In the genomic region with DNA sequence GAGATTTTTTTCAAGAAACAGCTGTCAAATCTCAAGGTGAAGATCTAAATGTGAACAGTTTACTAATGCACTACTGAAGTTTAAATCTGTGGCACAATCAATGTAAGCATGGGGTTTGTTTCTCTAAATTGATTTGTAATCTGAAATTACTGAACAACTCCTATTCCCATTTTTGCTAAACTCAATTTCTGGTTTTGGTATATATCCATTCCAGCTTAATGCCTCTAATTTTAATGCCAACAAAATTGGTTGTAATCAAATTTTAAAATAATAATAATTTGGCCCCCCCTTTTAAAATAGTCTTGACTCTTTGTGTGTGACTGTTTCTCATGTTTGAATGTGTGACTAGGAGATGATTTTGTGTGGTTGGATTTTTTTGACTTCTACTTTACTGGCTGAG, we compare ENCODE assay signal across 12 cellular contexts. TPM values are rescaled to one million over a fixed set of nuclear protein-coding genes. Genes with fewer than 3 reads are reported as not detected.
DNase-seq lines count a peak whose midpoint lies in the region; ATAC-seq and TF ChIP-seq lines count a peak whose summit lies in the region.
"Had no signal": no experiment of that assay in that cellular context is flagged by ENCODE, and none has a peak within 500 bp of the region (broad histone marks: within the 10 kb centered on the region; RNA-seq: fewer than 3 reads in every experiment).

No MANE protein-coding gene starts in this region.

- peaks cover 16% of the 10 kb centered on the region for H3K79me2 ChIP-seq in trophoblast cell (ENCODE audit: control insufficient read depth, insufficient read depth, low read length, poor library complexity)

- no peak overlapping the region for H3K9ac ChIP-seq in trophoblast cell (ENCODE audit: low read length)

- H3K27ac Mint-ChIP-seq in T-helper 2 cell treated with Interferon-gamma antibody and Interleukin-4, amounts not matched to agents 5 μg/mL and 100 μg/mL, for 36 hours = peak overlapping the region; percentile 13
- peak overlapping the region; percentile 28 for H3K27ac Mint-ChIP-seq in WTC11

- H3K4me3 Mint-ChIP-seq in T-helper 2 cell treated with Interferon-gamma antibody and Interleukin-4, amounts not matched to agents 5 μg/mL and 100 μg/mL, for 36 hours = peak overlapping the region; percentile 5
- H3K4me3 Mint-ChIP-seq in WTC11 = peak overlapping the region; percentile 46

- no peak overlapping the region for H4K8ac ChIP-seq in trophoblast cell (ENCODE audit: low read depth, low read length)

- no peak overlapping the region for H3K27ac ChIP-seq in trophoblast cell (ENCODE audit: low read depth, low read length)

- peaks cover 11% of the 10 kb centered on the region for H3K79me1 ChIP-seq in trophoblast cell (ENCODE audit: low read length)

- no peak for TF ChIP-seq CTCF in WTC11 (IDR thresholded peaks at IDR 0.05)
- no peak for TF ChIP-seq CTCF in fibroblast of the aortic adventitia (IDR thresholded peaks at IDR 0.05; ENCODE audit: insufficient read depth, low read length)

- peak overlapping the region; percentile 90 for H3K4me3 ChIP-seq in fibroblast of the aortic adventitia (ENCODE audit: low read depth, low read length)
- peak overlapping the region; percentile 99 for H3K4me3 ChIP-seq in skeletal muscle cell (ENCODE audit: low read depth, low read length)
- no peak overlapping the region for H3K4me3 ChIP-seq in trophoblast cell (ENCODE audit: low read depth, low read length)
- H3K4me3 ChIP-seq: MG63 had no signal

- CTCF ChIA-PET in WTC11 (lab: Charles Lee) = interaction anchor here (2.5 kb wide), 1 partner anchor 102 kb away, joined by 16 read pairs; no protein-coding TSS in a partner anchor

- no peaks in the 10 kb centered on the region for H3K9me3 Mint-ChIP-seq in T-helper 2 cell treated with Interferon-gamma antibody and Interleukin-4, amounts not matched to agents 5 μg/mL and 100 μg/mL, for 36 hours
- H3K9me3 Mint-ChIP-seq in WTC11 = no peaks in the 10 kb centered on the region

- H2BK120ac ChIP-seq in trophoblast cell (ENCODE audit: insufficient read depth, low read length, poor library complexity) = no peak overlapping the region

- POLR2A ChIA-PET in WTC11 (lab: Charles Lee) = interaction anchor here (0.9 to 1.0 kb wide), 2 partner anchors 14 to 101 kb away, joined by 4 to 5 read pairs; no protein-coding TSS in a partner anchor

- H2AK5ac ChIP-seq in trophoblast cell (ENCODE audit: low read length) = no peak overlapping the region

- no peak overlapping the region for H4K91ac ChIP-seq in trophoblast cell (ENCODE audit: low read depth, low read length)

- H3K36me3 Mint-ChIP-seq in T-helper 2 cell treated with Interferon-gamma antibody and Interleukin-4, amounts not matched to agents 5 μg/mL and 100 μg/mL, for 36 hours (ENCODE audit: low read depth) = peaks cover 38% of the 10 kb centered on the region
- H3K36me3 Mint-ChIP-seq in WTC11 = peaks cover 11% of the 10 kb centered on the region

- no peak overlapping the region for H3K18ac ChIP-seq in trophoblast cell (ENCODE audit: low read length)

- H3K4ac ChIP-seq in trophoblast cell (ENCODE audit: low read depth, low read length) = no peak overlapping the region

- no peak overlapping the region for H2BK5ac ChIP-seq in trophoblast cell (ENCODE audit: low read depth, low read length, poor library complexity)

- H3K4me1 ChIP-seq in trophoblast cell (ENCODE audit: control insufficient read depth in 1 of 2, insufficient read depth in 2 of 2, low read length in 2 of 2) = peaks cover 2 to 3% of the 10 kb centered on the region in 2 experiments

- H3K4me2 ChIP-seq in trophoblast cell (ENCODE audit: low read length) = no peak overlapping the region

- peaks cover 9 to 11% of the 10 kb centered on the region in 2 experiments for H3K36me3 ChIP-seq in trophoblast cell (ENCODE audit: control insufficient read depth in 1 of 2, insufficient read depth in 2 of 2, low read length in 2 of 2)

- H3K27me3 ChIP-seq in trophoblast cell (ENCODE audit: insufficient read depth, low read length) = no peaks in the 10 kb centered on the region
- H3K27me3 ChIP-seq: MG63 had no signal

- H3K27me3 Mint-ChIP-seq in T-helper 2 cell treated with Interferon-gamma antibody and Interleukin-4, amounts not matched to agents 5 μg/mL and 100 μg/mL, for 36 hours (ENCODE audit: low read depth) = peaks cover 4% of the 10 kb centered on the region
- H3K27me3 Mint-ChIP-seq in WTC11 (ENCODE audit: low read depth) = peaks cover 6% of the 10 kb centered on the region

- no peak for DNase-seq in T-helper 2 cell treated with Interferon-gamma antibody and Interleukin-4, amounts not matched to agents 5 μg/mL and 100 μg/mL, for 36 hours (ENCODE audit: low spot score)
- DNase-seq in T-helper 2 cell (no peak), WTC11 (ENCODE audit: low spot score) (no peak), fibroblast of the aortic adventitia (ENCODE audit: low read depth) (no peak), skeletal muscle cell (ENCODE audit: low read depth) (no peak), AML-193 (lab: John Stamatoyannopoulos, UW) (no peak), trophoblast cell (no peak)
- DNase-seq in stimulated activated CD8-positive, alpha-beta memory T cell treated with anti-CD3 and anti-CD28 coated beads, Interleukin-4, amount 100 ng/mL, for 48 hours = no peak
- DNase-seq: MG63, NCI-H510A, Right ventricle myocardium superior had no signal

- H3K14ac ChIP-seq in trophoblast cell (ENCODE audit: low read length) = no peak overlapping the region

- ATAC-seq in WTC11 = no peak
- ATAC-seq: activated CD4-positive, CD25-positive, alpha-beta regulatory T cell treated with anti-CD3 and anti-CD28 coated beads, Interleukin-2, amount 50 U/mL, for 24 hours had no signal

- no peak overlapping the region for H2AFZ ChIP-seq in trophoblast cell (ENCODE audit: insufficient read depth, low read length, poor library complexity)

- H4K12ac ChIP-seq in trophoblast cell (ENCODE audit: low read depth, low read length) = no peak overlapping the region

- H3K23ac ChIP-seq in trophoblast cell (ENCODE audit: low read length) = no peak overlapping the region

- H2BK12ac ChIP-seq in trophoblast cell (ENCODE audit: low read length) = no peak overlapping the region

- H3K9me3 ChIP-seq in trophoblast cell (ENCODE audit: insufficient read depth, low read depth, low read length) = no peaks in the 10 kb centered on the region
- H3K9me3 ChIP-seq: MG63 had no signal

- H3K4me1 Mint-ChIP-seq in T-helper 2 cell treated with Interferon-gamma antibody and Interleukin-4, amounts not matched to agents 5 μg/mL and 100 μg/mL, for 36 hours (ENCODE audit: low read depth) = peaks cover 25% of the 10 kb centered on the region
- H3K4me1 Mint-ChIP-seq in WTC11 = peaks cover 41% of the 10 kb centered on the region

TF ChIP-seq in WTC11, 78 proteins besides CTCF, POLR2A, EP300 and RAD21 (continues in another document):
- TF ChIP-seq NR3C1 (CRISPR knock-in tag; conservative IDR thresholded peaks at IDR 0.05; ENCODE audit: low read depth) = no peak
- no peak for TF ChIP-seq GABPB1 (CRISPR knock-in tag; IDR thresholded peaks at IDR 0.05)
- TF ChIP-seq ZNF219 (CRISPR knock-in tag; IDR thresholded peaks at IDR 0.05; ENCODE audit: borderline replicate concordance) = no peak
- TF ChIP-seq, protein P1, sequence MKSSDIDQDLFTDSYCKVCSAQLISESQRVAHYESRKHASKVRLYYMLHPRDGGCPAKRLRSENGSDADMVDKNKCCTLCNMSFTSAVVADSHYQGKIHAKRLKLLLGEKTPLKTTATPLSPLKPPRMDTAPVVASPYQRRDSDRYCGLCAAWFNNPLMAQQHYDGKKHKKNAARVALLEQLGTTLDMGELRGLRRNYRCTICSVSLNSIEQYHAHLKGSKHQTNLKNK (CRISPR knock-in tag; IDR thresholded peaks at IDR 0.05) = no peak
- no peak for TF ChIP-seq ZNF281 (CRISPR knock-in tag; IDR thresholded peaks at IDR 0.05)
- TF ChIP-seq, protein P2, sequence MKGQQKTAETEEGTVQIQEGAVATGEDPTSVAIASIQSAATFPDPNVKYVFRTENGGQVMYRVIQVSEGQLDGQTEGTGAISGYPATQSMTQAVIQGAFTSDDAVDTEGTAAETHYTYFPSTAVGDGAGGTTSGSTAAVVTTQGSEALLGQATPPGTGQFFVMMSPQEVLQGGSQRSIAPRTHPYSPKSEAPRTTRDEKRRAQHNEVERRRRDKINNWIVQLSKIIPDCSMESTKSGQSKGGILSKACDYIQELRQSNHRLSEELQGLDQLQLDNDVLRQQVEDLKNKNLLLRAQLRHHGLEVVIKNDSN (CRISPR knock-in tag; IDR thresholded peaks at IDR 0.05) = no peak

RNA-seq across cellular contexts. Expression of gene PNRC1, which starts 4.0 kb away (rescaled TPM):
- 39.0 to 49.3 TPM (median 48.4 TPM) in 3 replicates for total RNA-seq in WTC11 (2021)
- total RNA-seq in fibroblast of the aortic adventitia (ENCODE audit: low replicate concordance) = 92.3 and 138 TPM in 2 replicates
- polyA plus RNA-seq in trophoblast cell (2013) = 47.4 and 49.0 TPM in 2 replicates

RNA-seq across cellular contexts. Expression of gene SRSF12, which starts 33.3 kb away (rescaled TPM):
- total RNA-seq in WTC11 (2021) (3.8 to 4.0 TPM (median 3.8 TPM) in 3 replicates), fibroblast of the aortic adventitia (ENCODE audit: low replicate concordance) (0.09 and 0.33 TPM in 2 replicates)
- polyA plus RNA-seq in trophoblast cell (2013) = 3.5 and 4.3 TPM in 2 replicates
- total RNA-seq: Right ventricle myocardium superior had no signal
